In genomic region chr10:84783386-84783785, GRCh38 we compare ENCODE assay signal across 8 cellular contexts.
DNase-seq lines count a peak whose midpoint lies in the region; ATAC-seq and TF ChIP-seq lines count a peak whose summit lies in the region.

No MANE protein-coding gene starts in this region.

- no peaks in the 10 kb centered on the region for H3K36me3 ChIP-seq in DOHH2 (ENCODE audit: control insufficient read depth, low read length)

- ATAC-seq in GM19328 (IDR thresholded peaks at IDR 0.05; ENCODE audit: unreplicated experiment): peak; percentile 85
- peak; percentile 74 for ATAC-seq in HG03457 (IDR thresholded peaks at IDR 0.05; ENCODE audit: unreplicated experiment)

- no peak overlapping the region for H3K4me3 ChIP-seq in DOHH2 (ENCODE audit: low read length)

- no peak overlapping the region for H3K27ac ChIP-seq in DOHH2 (ENCODE audit: low read depth, low read length)

- H3K27me3 ChIP-seq in DOHH2 (ENCODE audit: control insufficient read depth, low read length): no peaks in the 10 kb centered on the region

- no peaks in the 10 kb centered on the region for H3K9me3 ChIP-seq in DOHH2 (ENCODE audit: control insufficient read depth, insufficient read depth, low read length)

- peak; percentile 60 for DNase-seq in OCI-M1 (lab: John Stamatoyannopoulos, UW)
- DNase-seq in glomerular visceral epithelial cell (ENCODE audit: extremely low spot score): peak; percentile 31
- peak; percentile 17 for DNase-seq in smooth muscle cell of the brain vasculature (ENCODE audit: low read depth, low spot score)
- no peak for DNase-seq in activated effector memory CD4-positive, alpha-beta T cell treated with Interleukin-2 at 50 U/mL for 16 hours
- no peak for DNase-seq in activated naive CD4-positive, alpha-beta T cell (lab: John Stamatoyannopoulos, UW)

- no peaks in the 10 kb centered on the region for H3K79me2 ChIP-seq in DOHH2 (ENCODE audit: control insufficient read depth, low read length)

- H3K4me1 ChIP-seq in DOHH2 (ENCODE audit: control insufficient read depth, low read length): no peaks in the 10 kb centered on the region

- no peaks in the 10 kb centered on the region for H3F3A ChIP-seq in DOHH2 (ENCODE audit: control insufficient read depth, insufficient read depth)

- H3K4me2 ChIP-seq in DOHH2 (ENCODE audit: low read length): no peak overlapping the region

- no peaks in the 10 kb centered on the region for H4K20me1 ChIP-seq in DOHH2 (ENCODE audit: control insufficient read depth, insufficient read depth, low read depth, low read length)

- H3K9me2 ChIP-seq in DOHH2 (replicated peaks; ENCODE audit: control insufficient read depth, low read length): no peaks in the 10 kb centered on the region

- peak; percentile 78 for TF ChIP-seq CTCF in DOHH2 (IDR thresholded peaks at IDR 0.05; ENCODE audit: low read depth, low read length, poor library complexity, severe bottlenecking)

Comparison
In these comparisons a context has a peak if more than half of its experiments do, and no peak if none do; other contexts are left out.
1. DNase-seq: peak in OCI-M1 (single experiment), glomerular visceral epithelial cell (single experiment) and smooth muscle cell of the brain vasculature (single experiment); none in activated effector memory CD4-positive, alpha-beta T cell treated with Interleukin-2 at 50 U/mL for 16 hours (single experiment) and activated naive CD4-positive, alpha-beta T cell (0 of 4).